ENCODE assay signal across 8 cellular contexts in genomic region chr20:17530716-17531536, GRCh38. TPM values are rescaled to one million over a fixed set of nuclear protein-coding genes. Genes with fewer than 3 reads are reported as not detected.
DNase-seq lines count a peak whose midpoint lies in the region; ATAC-seq and TF ChIP-seq lines count a peak whose summit lies in the region.

TSS of gene BFSP1 (minus strand) at chr20:17531379. CDS start at chr20:17531329, 50 bp downstream.

- no peak for TF ChIP-seq RAD21 in SK-N-SH (IDR thresholded peaks at IDR 0.05; ENCODE audit: low read length)

- H3K36me3 ChIP-seq in GM06990 (ENCODE audit: control insufficient read depth, insufficient read depth, low read length) (no peaks in the 10 kb centered on the region), Karpas-422 (ENCODE audit: insufficient read depth, low read length) (no peaks in the 10 kb centered on the region), SK-N-SH (replicated peaks in 1 of 2; ENCODE audit: control insufficient read depth in 1 of 2, insufficient read depth in 2 of 2, low read length in 1 of 2) (no peaks in the 10 kb centered on the region), hepatocyte (replicated peaks; ENCODE audit: insufficient read depth, low read depth) (no peaks in the 10 kb centered on the region), rectal smooth muscle tissue (ENCODE audit: control insufficient read depth, insufficient read depth, low read length) (no peaks in the 10 kb centered on the region)

- H3K4me3 ChIP-seq in GM06990 (replicated peaks; ENCODE audit: low read depth, low read length) (peak within 1 kb of the TSS; percentile 42), Karpas-422 (ENCODE audit: low read length) (peak within 1 kb of the TSS; percentile 57), SK-N-SH (ENCODE audit: low read depth in 2 of 2, low read length in 1 of 2) (peak within 1 kb of the TSS; percentile 49 to 55), hepatocyte (peak within 1 kb of the TSS; percentile 66), rectal smooth muscle tissue (ENCODE audit: low read length) (peak within 1 kb of the TSS; percentile 72)

- WGBS in SK-N-SH (ENCODE audit: low lambda C conversion rate): 18% methylated on average over 12 of the region's 106 CpGs
- 1% methylated on average over 97 of the region's 106 CpGs for whole genome bisulfite sequencing in hepatocyte (ENCODE audit: low lambda C conversion rate, missing lambda C conversion rate)

- POLR2A ChIA-PET in SK-N-SH (lab: Yijun Ruan, JAX): no interaction called here

- H2AFZ ChIP-seq in Karpas-422 (ENCODE audit: low read length): peak within 1 kb of the TSS; percentile 71; the same call in 1 of the 2 replicates
- H2AFZ ChIP-seq in SK-N-SH (ENCODE audit: low read depth): peak within 1 kb of the TSS; percentile 81
- peak within 1 kb of the TSS; percentile 90 for H2AFZ ChIP-seq in hepatocyte

- ATAC-seq in HG02938 (IDR thresholded peaks at IDR 0.05; ENCODE audit: unreplicated experiment) (no peak), GM21825 (IDR thresholded peaks at IDR 0.05; ENCODE audit: unreplicated experiment) (no peak)

- no peaks in the 10 kb centered on the region for H3K79me2 ChIP-seq in Karpas-422 (ENCODE audit: low read length)
- no peaks in the 10 kb centered on the region for H3K79me2 ChIP-seq in SK-N-SH (ENCODE audit: insufficient read depth)
- no peaks in the 10 kb centered on the region for H3K79me2 ChIP-seq in hepatocyte

- CTCF ChIA-PET in SK-N-SH (lab: Yijun Ruan, JAX): interaction anchor here (0.8 to 6.3 kb wide), 7 partner anchors 17 to 468 kb away, joined by 3 to 37 read pairs (median 4); no protein-coding TSS in a partner anchor

- TF ChIP-seq CTCF in GM06990 (IDR thresholded peaks at IDR 0.05; ENCODE audit: insufficient read depth, low read length, poor library complexity, severe bottlenecking) (no peak), SK-N-SH (IDR thresholded peaks at IDR 0.05) (no peak), hepatocyte (IDR thresholded peaks at IDR 0.05; ENCODE audit: poor library complexity) (peak; percentile 3)

- H3K27me3 ChIP-seq in GM06990 (replicated peaks; ENCODE audit: control insufficient read depth, insufficient read depth, low read length): no peaks in the 10 kb centered on the region
- no peaks in the 10 kb centered on the region for H3K27me3 ChIP-seq in Karpas-422 (ENCODE audit: low read length)
- no peaks in the 10 kb centered on the region for H3K27me3 ChIP-seq in SK-N-SH (ENCODE audit: insufficient read depth)
- no peaks in the 10 kb centered on the region for H3K27me3 ChIP-seq in hepatocyte
- H3K27me3 ChIP-seq in rectal smooth muscle tissue (ENCODE audit: control insufficient read depth, insufficient read depth, low read length): no peaks in the 10 kb centered on the region

- H3K9me3 ChIP-seq in Karpas-422 (ENCODE audit: low read length) (no peaks in the 10 kb centered on the region), SK-N-SH (no peaks in the 10 kb centered on the region), hepatocyte (ENCODE audit: low read depth) (no peaks in the 10 kb centered on the region)

- no peak for TF ChIP-seq EP300 in SK-N-SH (IDR thresholded peaks at IDR 0.05; ENCODE audit: borderline replicate concordance in 1 of 2, low read depth in 1 of 2, low read length in 1 of 2)

- H3F3A ChIP-seq in SK-N-SH (replicated peaks; ENCODE audit: insufficient read depth): no peaks in the 10 kb centered on the region

- DNase-seq in GM06990 (ENCODE audit: extremely low read depth, insufficient read length) (peak; percentile 63), Karpas-422 (peak; percentile 54), SK-N-SH (peak; percentile 84), anterior cingulate cortex (lab: John Stamatoyannopoulos, UW) (peak in 50 of 58 donors; percentile 9 to 84 (median 56)), hepatocyte (ENCODE audit: low spot score) (peak; percentile 72)

- no peaks in the 10 kb centered on the region for H3K9me2 ChIP-seq in Karpas-422 (replicated peaks; ENCODE audit: insufficient read depth, low read length)
- no peaks in the 10 kb centered on the region for H3K9me2 ChIP-seq in SK-N-SH
- H3K9me2 ChIP-seq in hepatocyte (replicated peaks; ENCODE audit: insufficient read depth): no peaks in the 10 kb centered on the region

- no peak within 1 kb of the TSS for H3K27ac ChIP-seq in Karpas-422 (ENCODE audit: low read length)
- peak within 1 kb of the TSS in 1 of 2 experiments; percentile 37; a peak in 2 of 4 replicates for H3K27ac ChIP-seq in SK-N-SH (ENCODE audit: low read depth in 2 of 2, low read length in 1 of 2)
- peak within 1 kb of the TSS; percentile 48 for H3K27ac ChIP-seq in hepatocyte
- H3K27ac ChIP-seq in rectal smooth muscle tissue (ENCODE audit: low read depth, low read length): peak within 1 kb of the TSS; percentile 77

- H3K4me2 ChIP-seq in Karpas-422 (ENCODE audit: low read depth, low read length, poor library complexity, severe bottlenecking): peak within 1 kb of the TSS; percentile 65
- peak within 1 kb of the TSS; percentile 78 for H3K4me2 ChIP-seq in SK-N-SH
- H3K4me2 ChIP-seq in hepatocyte: peak within 1 kb of the TSS; percentile 95

- H3K9ac ChIP-seq in Karpas-422 (ENCODE audit: low read length) (peak within 1 kb of the TSS; percentile 55), SK-N-SH (peak within 1 kb of the TSS; percentile 59; the same call in 1 of the 2 replicates), rectal smooth muscle tissue (ENCODE audit: low read length) (peak within 1 kb of the TSS; percentile 16)

- H3K4me1 ChIP-seq in Karpas-422 (ENCODE audit: low read length) (peaks cover 13% of the 10 kb centered on the region), SK-N-SH (ENCODE audit: control insufficient read depth in 1 of 2, insufficient read depth in 2 of 2, low read depth in 1 of 2, low read length in 1 of 2) (peaks cover 3 to 8% of the 10 kb centered on the region in 2 experiments; a peak in 2 of 4 replicates), hepatocyte (ENCODE audit: insufficient read depth) (peaks cover 12% of the 10 kb centered on the region), rectal smooth muscle tissue (ENCODE audit: control insufficient read depth, insufficient read depth, low read length) (peaks cover 4% of the 10 kb centered on the region)

- H4K20me1 ChIP-seq in Karpas-422 (ENCODE audit: insufficient read depth, low read depth, low read length) (no peaks in the 10 kb centered on the region), SK-N-SH (ENCODE audit: insufficient read depth) (no peaks in the 10 kb centered on the region), hepatocyte (ENCODE audit: insufficient read depth, poor library complexity, severe bottlenecking) (no peaks in the 10 kb centered on the region)

TF ChIP-seq in SK-N-SH, 30 proteins besides CTCF, POLR2A, EP300 and RAD21:
- TF ChIP-seq RCOR1 (IDR thresholded peaks at IDR 0.05; ENCODE audit: low read length): no peak
- TF ChIP-seq YY1 (IDR thresholded peaks at IDR 0.05; ENCODE audit: low read depth): 0 out of 2 replicates have a peak, but pooled peaks have one; percentile 13

RNA-seq across cellular contexts. Expression of gene BFSP1, which starts in this region (rescaled TPM):
- total RNA-seq in Karpas-422 (2014; rRNA removed; shearing (Covaris generic); ENCODE audit: low replicate concordance): not detected in 2 replicates
- polyA plus RNA-seq in SK-N-SH (2012; rRNA removed): 6.7 and 7.1 TPM in 2 replicates
- 8.9 and 9.2 TPM in 2 replicates for polyA plus RNA-seq in SK-N-SH (2012; cell fraction: cytosol; rRNA removed)
- polyA plus RNA-seq in SK-N-SH (2012; cell fraction: nucleus; rRNA removed): 5.6 and 5.9 TPM in 2 replicates
- 2.0 and 2.4 TPM in 2 replicates for total RNA-seq in hepatocyte
- 0.12 and 2.3 TPM in 2 replicates for polyA plus RNA-seq in hepatocyte

Comparison
In these comparisons a context has a peak if more than half of its experiments do, and no peak if none do; other contexts are left out.
1. Peak in DNase-seq, H3K4me3 ChIP-seq, H3K9ac ChIP-seq and H3K4me2 ChIP-seq in Karpas-422; RNA of the gene not detected or under 1 TPM.